ENCODE assay signal across 8 cellular contexts in genomic region chr12:6769003-6769389, GRCh38. TPM values are rescaled to one million over a fixed set of nuclear protein-coding genes. Genes with fewer than 3 reads are reported as not detected.
DNase-seq lines count a peak whose midpoint lies in the region; ATAC-seq, FAIRE-seq and TF ChIP-seq lines count a peak whose summit lies in the region.

No MANE protein-coding gene starts in this region.

- H3K9me3 Mint-ChIP-seq in astrocyte (ENCODE audit: unreplicated experiment): no peaks in the 10 kb centered on the region

- POLR2A ChIA-PET in A673 (lab: Charles Lee; ENCODE audit: low non-redundant PET): interaction anchor here (0.7 kb wide), 1 partner anchor 430 kb away, joined by 4 read pairs; no protein-coding TSS in a partner anchor

- peaks cover 53% of the 10 kb centered on the region for H4K20me1 ChIP-seq in astrocyte (ENCODE audit: insufficient read depth, low read length)

- WGBS in HUES64: 8% methylated on average over 5 of the region's 6 CpGs

- FAIRE-seq in astrocyte (lab: Jason Lieb, UNC): no peak

- intact Hi-C loops in A673 (cut with micrococcal nuclease; ENCODE audit: unreplicated experiment): loop anchor here (5.0 to 10.0 kb wide), 2 partner anchors 58 to 196 kb away; partner anchors contain the start of gene P3H3

- H3K4me3 ChIP-seq in A673 (ENCODE audit: low read depth, low read length, poor library complexity, severe bottlenecking) (peak overlapping the region; percentile 97), HUES64 (ENCODE audit: low read length) (peak overlapping the region; percentile 96), astrocyte (ENCODE audit: insufficient read depth, low read depth, low read length) (peak overlapping the region; percentile 95)

- no TSS peak for BruUV-seq in A673 (replicated peaks; lab: Mats Ljungman, UMichigan)

- peaks cover 22% of the 10 kb centered on the region for H3K36me3 Mint-ChIP-seq in astrocyte (ENCODE audit: low read depth, unreplicated experiment)

- peaks cover 5% of the 10 kb centered on the region for H3K27me3 Mint-ChIP-seq in astrocyte (ENCODE audit: low read depth, unreplicated experiment)

- peaks cover 33% of the 10 kb centered on the region for H3K79me2 ChIP-seq in astrocyte (ENCODE audit: insufficient read depth, low read length)

- peaks cover 24% of the 10 kb centered on the region for H3K36me3 ChIP-seq in A673 (ENCODE audit: insufficient read depth, low read length, poor library complexity, severe bottlenecking)
- H3K36me3 ChIP-seq in HUES64 (ENCODE audit: insufficient read depth, low read length): peaks cover 24% of the 10 kb centered on the region
- peaks cover 16% of the 10 kb centered on the region for H3K36me3 ChIP-seq in astrocyte (ENCODE audit: insufficient read depth, low read length)

- CTCF ChIA-PET in A673 (lab: Charles Lee): no interaction called here

- peak overlapping the region; percentile 58 for H3K27ac Mint-ChIP-seq in astrocyte (ENCODE audit: unreplicated experiment)

- DNase-seq in A673 (ENCODE audit: low spot score): peak; percentile 55
- DNase-seq in astrocyte (ENCODE audit: low read depth): peak; percentile 26
- peak; percentile 91 for DNase-seq in left kidney (ENCODE audit: low read depth, low spot score)
- no peak for DNase-seq in stimulated activated CD4-positive, alpha-beta T cell treated with anti-CD3 and anti-CD28 coated beads, Interleukin-4, amount 100 ng/mL, for 24 hours
- DNase-seq in NK-92 treated with Interleukin-12 subunit alpha and Interleukin-12 subunit beta, amount 100 ng/mL, for 24 hours (lab: John Stamatoyannopoulos, UW): no peak

- TF ChIP-seq CTCF in A673 (conservative IDR thresholded peaks at IDR 0.05; ENCODE audit: low read depth, low read length) (no peak), astrocyte (IDR thresholded peaks at IDR 0.05; ENCODE audit: insufficient read depth, low read depth, low read length) (no peak)

- H3K4me1 Mint-ChIP-seq in astrocyte (ENCODE audit: low read depth, unreplicated experiment): peaks cover 24% of the 10 kb centered on the region

- H3K4me1 ChIP-seq in A673 (ENCODE audit: insufficient read depth, low read length, poor library complexity, severe bottlenecking): peaks cover 32% of the 10 kb centered on the region
- peaks cover 32% of the 10 kb centered on the region for H3K4me1 ChIP-seq in HUES64 (ENCODE audit: insufficient read depth, low read length)
- H3K4me1 ChIP-seq in astrocyte (ENCODE audit: insufficient read depth, low read length): peaks cover 37% of the 10 kb centered on the region

- H3K9me3 ChIP-seq in A673 (ENCODE audit: low read depth, low read length, poor library complexity, severe bottlenecking) (no peaks in the 10 kb centered on the region), HUES64 (ENCODE audit: insufficient read depth, low read depth, low read length) (no peaks in the 10 kb centered on the region), astrocyte (ENCODE audit: insufficient read depth, low read depth, low read length) (no peaks in the 10 kb centered on the region)

- no peak overlapping the region for H2AFZ ChIP-seq in astrocyte (ENCODE audit: low read depth, low read length)

- peak overlapping the region; percentile 88 for H3K27ac ChIP-seq in A673 (ENCODE audit: low read depth, low read length, poor library complexity, severe bottlenecking)
- peak overlapping the region; percentile 81 for H3K27ac ChIP-seq in HUES64 (ENCODE audit: low read depth, low read length)
- no peak overlapping the region for H3K27ac ChIP-seq in astrocyte (ENCODE audit: low read depth, low read length)

- H3K4me2 ChIP-seq in astrocyte (ENCODE audit: low read length): peak overlapping the region; percentile 94

- ATAC-seq in HG02884 (IDR thresholded peaks at IDR 0.05; ENCODE audit: unreplicated experiment): no peak
- ATAC-seq in HG02870 (IDR thresholded peaks at IDR 0.05; ENCODE audit: unreplicated experiment): no peak

- peak overlapping the region; percentile 60 for H3K9ac ChIP-seq in HUES64 (ENCODE audit: low read depth, low read length)
- peak overlapping the region; percentile 85 for H3K9ac ChIP-seq in astrocyte (ENCODE audit: low read length)

- H3K4me3 Mint-ChIP-seq in astrocyte (ENCODE audit: unreplicated experiment): peak overlapping the region; percentile 95

- H3K27me3 ChIP-seq in A673 (replicated peaks; ENCODE audit: insufficient read depth, low read depth, low read length, poor library complexity) (no peaks in the 10 kb centered on the region), HUES64 (ENCODE audit: insufficient read depth, low read length) (peaks cover 20% of the 10 kb centered on the region), astrocyte (ENCODE audit: insufficient read depth, low read length) (no peaks in the 10 kb centered on the region)

RNA-seq across cellular contexts. Expression of gene PTMS, which starts 2.8 kb away (rescaled TPM):
- 600 and 620 TPM in 2 replicates for total RNA-seq in A673 (2021)
- polyA plus RNA-seq in HUES64 (2013, experiment 1 of 2): 416 TPM
- polyA plus RNA-seq in HUES64 (2013, experiment 2 of 2): 634 TPM
- 504 and 510 TPM in 2 replicates for total RNA-seq in astrocyte

RNA-seq across cellular contexts. Expression of gene LAG3, which starts 3.3 kb away (rescaled TPM):
- total RNA-seq in A673 (2021): 4.1 and 5.5 TPM in 2 replicates
- polyA plus RNA-seq in HUES64 (2013, experiment 1 of 2): 1.8 TPM
- polyA plus RNA-seq in HUES64 (2013, experiment 2 of 2): 1.8 TPM
- 2.0 TPM in 2 replicates for total RNA-seq in astrocyte

RNA-seq across cellular contexts. Expression of gene MLF2, which starts 16.1 kb away (rescaled TPM):
- total RNA-seq in A673 (2021) (242 and 254 TPM in 2 replicates), astrocyte (302 and 316 TPM in 2 replicates)
- polyA plus RNA-seq in HUES64 (2013, experiment 1 of 2): 178 TPM
- polyA plus RNA-seq in HUES64 (2013, experiment 2 of 2): 174 TPM

RNA-seq across cellular contexts. Expression of gene CD4, which starts 20.3 kb away (rescaled TPM):
- total RNA-seq in A673 (2021): not detected in 2 replicates
- polyA plus RNA-seq in HUES64 (2013, experiment 1 of 2): 2.3 TPM
- 3.8 TPM for polyA plus RNA-seq in HUES64 (2013, experiment 2 of 2)
- total RNA-seq in astrocyte: 0.54 and 0.72 TPM in 2 replicates

RNA-seq across cellular contexts. Expression of gene COPS7A, which starts 45.1 kb away (rescaled TPM):
- total RNA-seq in A673 (2021) (67.2 and 67.7 TPM in 2 replicates), astrocyte (47.3 and 51.5 TPM in 2 replicates)
- polyA plus RNA-seq in HUES64 (2013, experiment 1 of 2): 32.1 TPM
- polyA plus RNA-seq in HUES64 (2013, experiment 2 of 2): 31.7 TPM

Comparison
In these comparisons a context has a peak if more than half of its experiments do, and no peak if none do; other contexts are left out.
1. DNase-seq: peak in A673 (single experiment), astrocyte (single experiment) and left kidney (single experiment); none in stimulated activated CD4-positive, alpha-beta T cell treated with anti-CD3 and anti-CD28 coated beads, Interleukin-4, amount 100 ng/mL, for 24 hours (single experiment) and NK-92 treated with Interleukin-12 subunit alpha and Interleukin-12 subunit beta, amount 100 ng/mL, for 24 hours (single experiment).
2. Peak in every context shown above with its lines, with median percentiles within 50 percentile points of each other: H3K4me3 ChIP-seq.